8 cellular contexts compared by ENCODE assay signal in the genomic region with DNA sequence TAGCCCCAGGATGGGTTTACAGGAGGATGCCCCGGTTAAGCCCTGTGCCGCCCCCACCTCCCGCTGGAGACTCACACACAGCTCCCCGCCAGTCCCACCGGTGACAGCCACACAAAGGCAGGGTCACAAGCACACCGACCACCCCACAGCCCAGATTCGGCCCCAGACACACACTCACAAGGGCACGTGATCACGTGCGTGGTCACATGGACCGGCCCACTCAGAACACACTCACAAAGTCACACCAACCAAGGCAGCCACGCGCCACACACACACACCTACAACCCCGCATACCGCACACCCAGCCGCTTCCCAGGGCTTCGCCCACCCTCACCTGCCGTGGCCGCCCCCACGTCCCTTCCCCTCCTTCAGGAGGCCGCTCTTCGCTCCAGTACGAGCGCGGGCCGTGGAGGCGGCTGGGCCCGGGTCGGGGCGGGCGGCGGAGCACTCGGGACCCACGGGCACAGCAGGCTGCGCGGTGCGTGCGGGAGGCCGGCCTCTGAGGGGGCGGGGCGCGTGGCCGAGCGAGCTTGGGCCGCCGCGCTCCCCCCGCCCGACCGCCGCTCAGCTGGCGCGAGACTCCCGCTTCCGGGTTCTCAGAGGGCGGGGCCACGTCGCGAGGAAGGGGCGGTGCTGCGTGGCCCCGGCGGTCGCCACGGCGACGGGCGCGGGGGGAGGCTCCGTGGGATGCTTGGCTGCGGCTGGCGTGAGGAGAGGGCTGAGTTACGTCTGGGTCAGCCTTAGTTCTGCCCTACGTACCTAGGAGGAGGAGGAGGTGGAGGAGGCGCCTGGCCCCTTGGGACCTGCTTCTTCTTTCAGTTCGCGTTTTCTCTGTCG. TPM values are rescaled to one million over a fixed set of nuclear protein-coding genes. Genes with fewer than 3 reads are reported as not detected.
DNase-seq lines count a peak whose midpoint lies in the region; ATAC-seq and TF ChIP-seq lines count a peak whose summit lies in the region.

Gene SPG21 (minus strand): TSS at position 584 of the 837 bp plus-strand sequence. CDS start 6,345 bp downstream, outside the sequence.

- H3K27me3 ChIP-seq in HAP-1 (ENCODE audit: low read depth) (no peaks in the 10 kb centered on the region), MG63 (no peaks in the 10 kb centered on the region)

- H3K9me3 ChIP-seq in ES-I3 (ENCODE audit: control insufficient read depth, insufficient read depth, low read length): no peaks in the 10 kb centered on the region
- no peaks in the 10 kb centered on the region for H3K9me3 ChIP-seq in HAP-1
- H3K9me3 ChIP-seq in MG63: no peaks in the 10 kb centered on the region

- H3K36me3 ChIP-seq in ES-I3 (ENCODE audit: insufficient read depth, low read length) (no peaks in the 10 kb centered on the region), HAP-1 (replicated peaks) (peaks cover 4% of the 10 kb centered on the region; the same call in 1 of the 2 replicates), MG63 (peaks cover 16% of the 10 kb centered on the region)

- H3K9ac ChIP-seq in ES-I3 (ENCODE audit: low read depth, low read length): peak within 1 kb of the TSS; percentile 66

- H3K27ac Mint-ChIP-seq in nephron: peak within 1 kb of the TSS; percentile 99

- H3K27me3 Mint-ChIP-seq in nephron (ENCODE audit: low read depth): peaks cover 3% of the 10 kb centered on the region

- H3K4me1 Mint-ChIP-seq in nephron: peaks cover 61% of the 10 kb centered on the region

- DNase-seq in HAP-1 (ENCODE audit: low spot score in 2 of 2) (peak; percentile 98 to 100), MG63 (peak; percentile 93), SHP77 (lab: John Stamatoyannopoulos, UW) (peak; percentile 92 to 95), fibroblast of the aortic adventitia (ENCODE audit: low read depth) (peak; percentile 90)
- peak; percentile 88 for DNase-seq in activated effector memory CD4-positive, alpha-beta T cell treated with Interleukin-2 at 50 U/mL for 16 hours
- peak; percentile 96 for DNase-seq in stimulated activated naive CD8-positive, alpha-beta T cell treated with anti-CD3 and anti-CD28 coated beads, Interleukin-15, Interleukin-2, amounts not matched to agents 100 U/mL and 50 U/mL, for 24 hours

- H3K4me3 Mint-ChIP-seq in nephron: peak within 1 kb of the TSS; percentile 99 to 100 (median 99)

- H3K4me3 ChIP-seq in HAP-1 (peak within 1 kb of the TSS; percentile 86), MG63 (peak within 1 kb of the TSS; percentile 92), fibroblast of the aortic adventitia (ENCODE audit: low read depth, low read length) (peak within 1 kb of the TSS; percentile 95)

- peak; percentile 98 for ATAC-seq in stimulated activated naive CD8-positive, alpha-beta T cell treated with anti-CD3 and anti-CD28 coated beads, Interleukin-15, Interleukin-2, amounts not matched to agents 100 U/mL and 50 U/mL, for 24 hours

- peaks cover 15% of the 10 kb centered on the region for H3K36me3 Mint-ChIP-seq in nephron (ENCODE audit: low read depth)

- in situ Hi-C loops in HAP-1 (cut with MboI; ENCODE audit: low sequenced_read_pairs): no loop called here

- H3K4me1 ChIP-seq in ES-I3 (ENCODE audit: insufficient read depth, low read length): no peaks in the 10 kb centered on the region; the same call in 1 of the 2 replicates
- peaks cover 38% of the 10 kb centered on the region for H3K4me1 ChIP-seq in HAP-1

- TF ChIP-seq CTCF in fibroblast of the aortic adventitia (IDR thresholded peaks at IDR 0.05; ENCODE audit: insufficient read depth, low read length): no peak
- no peak for TF ChIP-seq CTCF in nephron (IDR thresholded peaks at IDR 0.05; ENCODE audit: unreplicated experiment in 3 of 3)

- H3K9me3 Mint-ChIP-seq in nephron: no peaks in the 10 kb centered on the region

RNA-seq across cellular contexts. Expression of gene SPG21, which starts in this region (rescaled TPM):
- total RNA-seq in MG63 (2014; rRNA removed; shearing (Covaris generic); ENCODE audit: low replicate concordance): 116 and 137 TPM in 2 replicates
- 73.6 and 104 TPM in 2 replicates for total RNA-seq in fibroblast of the aortic adventitia (ENCODE audit: low replicate concordance)

Comparison
In these comparisons a context has a peak if more than half of its experiments do, and no peak if none do; other contexts are left out.
1. Peak in every context shown above with its lines: DNase-seq, ATAC-seq and H3K4me3 ChIP-seq.